ENCODE assay signal across 19 cellular contexts in genomic region chrX:154329284-154329683, GRCh38. TPM values are rescaled to one million over a fixed set of nuclear protein-coding genes. Genes with fewer than 3 reads are reported as not detected.
"Had no signal": no experiment of that assay in that cellular context is flagged by ENCODE, and none has a peak within 500 bp of the region (broad histone marks: within the 10 kb centered on the region; RNA-seq: fewer than 3 reads in every experiment).

No MANE protein-coding gene starts in this region.

- H3K9me3 Mint-ChIP-seq: activated CD8-positive, alpha-beta T cell treated with anti-CD3 and anti-CD28 coated beads for 36 hours; activated naive CD8-positive, alpha-beta T cell treated with anti-CD3 and anti-CD28 coated beads, Interleukin-2, amount 10 ng/mL, durations not matched to agents 7 days and 5 days; activated T-cell treated with anti-CD3 and anti-CD28 coated beads, Interleukin-2, amount 50 U/mL, for 72 hours; immature natural killer cell; stimulated activated effector memory CD8-positive, alpha-beta T cell treated with anti-CD3 and anti-CD28 coated beads, Interleukin-12 subunit alpha, Interleukin-12 subunit beta, amount 100 ng/mL, for 72 hours had no signal

- H3K36me3 ChIP-seq: lower lobe of right lung, tibial artery, uterus had no signal

- H3K27ac ChIP-seq: dorsolateral prefrontal cortex, lower lobe of right lung, tibial artery, uterus had no signal

- H3K27me3 ChIP-seq: tibial artery, uterus had no signal

- H3K4me3 Mint-ChIP-seq: activated CD8-positive, alpha-beta T cell treated with anti-CD3 and anti-CD28 coated beads for 36 hours; activated naive CD8-positive, alpha-beta T cell treated with anti-CD3 and anti-CD28 coated beads, Interleukin-2, amount 10 ng/mL, durations not matched to agents 7 days and 5 days; activated T-cell treated with anti-CD3 and anti-CD28 coated beads, Interleukin-2, amount 50 U/mL, for 72 hours; mesothelial cell of epicardium; stimulated activated effector memory CD8-positive, alpha-beta T cell treated with anti-CD3 and anti-CD28 coated beads, Interleukin-12 subunit alpha, Interleukin-12 subunit beta, amount 100 ng/mL, for 72 hours had no signal

- ATAC-seq: lower lobe of right lung; right cardiac atrium; stimulated activated effector memory CD8-positive, alpha-beta T cell treated with anti-CD3 and anti-CD28 coated beads, Interleukin-12 subunit alpha, Interleukin-12 subunit beta, amount 100 ng/mL, for 72 hours had no signal

- H3K36me3 Mint-ChIP-seq: activated naive CD8-positive, alpha-beta T cell treated with anti-CD3 and anti-CD28 coated beads, Interleukin-2, amount 10 ng/mL, durations not matched to agents 7 days and 5 days; immature natural killer cell; mesothelial cell of epicardium; stimulated activated effector memory CD8-positive, alpha-beta T cell treated with anti-CD3 and anti-CD28 coated beads, Interleukin-12 subunit alpha, Interleukin-12 subunit beta, amount 100 ng/mL, for 72 hours had no signal

- H3K27ac Mint-ChIP-seq: activated naive CD8-positive, alpha-beta T cell treated with anti-CD3 and anti-CD28 coated beads, Interleukin-2, amount 10 ng/mL, durations not matched to agents 7 days and 5 days; activated T-cell treated with anti-CD3 and anti-CD28 coated beads, Interleukin-2, amount 50 U/mL, for 72 hours; mesothelial cell of epicardium; stimulated activated effector memory CD8-positive, alpha-beta T cell treated with anti-CD3 and anti-CD28 coated beads, Interleukin-12 subunit alpha, Interleukin-12 subunit beta, amount 100 ng/mL, for 72 hours had no signal

- H3K27me3 Mint-ChIP-seq: activated CD8-positive, alpha-beta T cell treated with anti-CD3 and anti-CD28 coated beads for 36 hours; activated naive CD8-positive, alpha-beta T cell treated with anti-CD3 and anti-CD28 coated beads, Interleukin-2, amount 10 ng/mL, durations not matched to agents 7 days and 5 days had no signal

- H3K4me2 ChIP-seq: smooth muscle cell had no signal

- H3K4me1 ChIP-seq: uterus had no signal

- H3K4me3 ChIP-seq: dorsolateral prefrontal cortex, lower lobe of right lung, smooth muscle cell, tibial artery, uterus had no signal

- DNase-seq: activated CD8-positive, alpha-beta memory T cell treated with anti-CD3 and anti-CD28 coated beads, Interleukin-2, amount 50 U/mL, for 4 hours; activated naive CD8-positive, alpha-beta T cell treated with anti-CD3 and anti-CD28 coated beads, Interleukin-2, amount 10 ng/mL, durations not matched to agents 7 days and 5 days; activated T-cell treated with anti-CD3 and anti-CD28 coated beads, Interleukin-2, amount 50 U/mL, for 72 hours; aorta; dorsolateral prefrontal cortex; glutamatergic neuron; immature natural killer cell; lower lobe of right lung; tibial artery; uterus had no signal

- H3K9me3 ChIP-seq: lower lobe of right lung, tibial artery, uterus had no signal

RNA-seq across cellular contexts. Expression of gene TKTL1, which starts 33.7 kb away (rescaled TPM):
- total RNA-seq: bronchial epithelial cell, lower lobe of right lung, myocyte, progenitor cell of endocrine pancreas, smooth muscle cell had no signal
- polyA plus RNA-seq: aorta, esophagus, smooth muscle cell had no signal

RNA-seq across cellular contexts. Expression of gene TEX28, which starts 34.4 kb away (rescaled TPM):
- total RNA-seq: activated CD8-positive, alpha-beta T cell treated with anti-CD3 and anti-CD28 coated beads for 36 hours; activated naive CD8-positive, alpha-beta T cell treated with anti-CD3 and anti-CD28 coated beads, Interleukin-2, amount 10 ng/mL, durations not matched to agents 7 days and 5 days; activated T-cell treated with anti-CD3 and anti-CD28 coated beads, Interleukin-2, amount 50 U/mL, for 72 hours; aorta; bronchial epithelial cell; dorsolateral prefrontal cortex; lower lobe of right lung; mesothelial cell of epicardium; myocyte; progenitor cell of endocrine pancreas; right cardiac atrium; smooth muscle cell; uterus had no signal
- polyA plus RNA-seq: aorta, esophagus, right cardiac atrium, smooth muscle cell had no signal
